Comparison of ENCODE assay signal across 9 cellular contexts in the genomic region with DNA sequence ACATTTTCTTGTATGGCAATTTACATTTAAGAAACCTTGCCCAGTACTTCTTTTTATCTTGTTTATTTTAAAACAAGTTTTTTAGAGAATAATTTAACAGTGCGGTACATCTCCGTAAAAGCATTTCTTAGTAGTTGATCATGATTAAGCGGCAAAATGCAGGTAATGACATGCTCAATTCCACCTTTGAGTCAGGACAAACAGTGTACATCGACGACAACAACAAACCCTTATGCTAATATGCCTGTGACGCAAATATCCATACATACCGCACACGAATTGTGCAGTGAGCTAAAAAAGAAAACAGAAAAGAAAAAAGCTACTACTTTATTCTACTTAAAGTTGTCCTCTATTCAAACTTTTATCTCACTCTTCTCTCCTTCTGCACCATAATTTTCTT. TPM values are rescaled to one million over a fixed set of nuclear protein-coding genes. Genes with fewer than 3 reads are reported as not detected.
DNase-seq lines count a peak whose midpoint lies in the region; ATAC-seq and TF ChIP-seq lines count a peak whose summit lies in the region.
"Had no signal": no experiment of that assay in that cellular context is flagged by ENCODE, and none has a peak within 500 bp of the region (broad histone marks: within the 10 kb centered on the region; RNA-seq: fewer than 3 reads in every experiment).

No MANE protein-coding gene starts in this region.

- peak overlapping the region; percentile 73; the same call in 1 of the 2 replicates for H4K91ac ChIP-seq in IMR-90 (ENCODE audit: insufficient read depth, low read depth, low read length)

- H3K4me1 ChIP-seq in IMR-90 (ENCODE audit: control insufficient read depth, insufficient read depth, low read length) (peaks cover 8% of the 10 kb centered on the region), subcutaneous abdominal adipose tissue (ENCODE audit: control insufficient read depth in 5 of 5, insufficient read depth in 5 of 5, low read length in 5 of 5) (peaks cover 0 to 45% (median 36%) of the 10 kb centered on the region in 5 donors)

- peak overlapping the region; percentile 99 for H3K4ac ChIP-seq in IMR-90 (ENCODE audit: low read depth, low read length)

- DNase-seq in IMR-90 = peak; percentile 25
- no peak for DNase-seq in brain microvascular endothelial cell
- no peak for DNase-seq in kidney epithelial cell (ENCODE audit: low read depth)
- no peak for DNase-seq in pons (ENCODE audit: low spot score)
- DNase-seq: NCI-H1436 had no signal

- no peak for TF ChIP-seq RAD21 in IMR-90 (IDR thresholded peaks at IDR 0.05; ENCODE audit: low read length)

- peaks cover 4% of the 10 kb centered on the region; the same call in 1 of the 2 replicates for H4K20me1 ChIP-seq in IMR-90 (ENCODE audit: insufficient read depth, low read length)

- H2BK20ac ChIP-seq in IMR-90 (ENCODE audit: low read depth, low read length) = peak overlapping the region; percentile 26; the same call in 1 of the 2 replicates

- H3K4me2 ChIP-seq in IMR-90 (ENCODE audit: low read depth, low read length) = peak overlapping the region; percentile 96

- H3K27ac ChIP-seq in IMR-90 (ENCODE audit: insufficient read depth, low read length) (peak overlapping the region; percentile 96), brain microvascular endothelial cell (peak overlapping the region; percentile 87), subcutaneous abdominal adipose tissue (ENCODE audit: low read depth, low read length) (peak overlapping the region; percentile 99)

- dilution Hi-C loops in IMR-90 (cut with HindIII; ENCODE audit: low sequenced_read_pairs, unreplicated experiment) = no loop called here

- H3K9me3 ChIP-seq in IMR-90 (ENCODE audit: control insufficient read depth, insufficient read depth, low read length) = no peaks in the 10 kb centered on the region
- no peaks in the 10 kb centered on the region for H3K9me3 ChIP-seq in subcutaneous abdominal adipose tissue (ENCODE audit: control insufficient read depth in 5 of 5, low read length in 5 of 5)

- H3K23ac ChIP-seq in IMR-90 (ENCODE audit: low read depth, low read length) = peak overlapping the region; percentile 95

- in situ Hi-C loops in IMR-90 (cut with MboI; ENCODE audit: low sequenced_read_pairs) = loop anchor here (25.0 kb wide), 1 partner anchor 586 kb away; no protein-coding TSS in a partner anchor
- in situ Hi-C loops in brain microvascular endothelial cell (cut with HindIII; ENCODE audit: low pct_ligation_motif_present, low sequenced_read_pairs) = no loop called here

- peak overlapping the region; percentile 3; the same call in 1 of the 2 replicates for H3K18ac ChIP-seq in IMR-90 (ENCODE audit: low read depth, low read length)

- H2AK9ac ChIP-seq in IMR-90 (replicated peaks; ENCODE audit: low read depth, low read length, poor library complexity) = peak overlapping the region; percentile 60

- POLR2A ChIA-PET in IMR-90 (lab: Charles Lee; ENCODE audit: unreplicated experiment) = interaction anchor here (0.5 kb wide), 1 partner anchor 108 kb away, joined by 3 read pairs; no protein-coding TSS in a partner anchor

- H3K14ac ChIP-seq in IMR-90 (replicated peaks; ENCODE audit: low read depth, low read length) = peak overlapping the region; percentile 70

- H4K8ac ChIP-seq in IMR-90 (ENCODE audit: low read depth in 2 of 2, low read length in 2 of 2) = peak overlapping the region; percentile 71 to 96

- peak overlapping the region; percentile 97 for H2BK5ac ChIP-seq in IMR-90 (ENCODE audit: low read depth, low read length, poor library complexity, severe bottlenecking)

- no peak for TF ChIP-seq CTCF in IMR-90 (conservative IDR thresholded peaks at IDR 0.05; ENCODE audit: low read depth, low read length)
- no peak for TF ChIP-seq CTCF in brain microvascular endothelial cell (IDR thresholded peaks at IDR 0.05; ENCODE audit: low read depth, low read length, missing control alignments)
- TF ChIP-seq CTCF in kidney epithelial cell (IDR thresholded peaks at IDR 0.05; ENCODE audit: insufficient read depth, low read length, poor library complexity, severe bottlenecking) = no peak

- peak overlapping the region; percentile 62 for H2AFZ ChIP-seq in IMR-90 (replicated peaks; ENCODE audit: low read length, poor library complexity)

- H3K36me3 ChIP-seq in IMR-90 (ENCODE audit: control insufficient read depth, insufficient read depth, low read length) (peaks cover 4% of the 10 kb centered on the region; the same call in 1 of the 2 replicates), brain microvascular endothelial cell (replicated peaks) (no peaks in the 10 kb centered on the region), kidney epithelial cell (ENCODE audit: control insufficient read depth, insufficient read depth, low read length) (no peaks in the 10 kb centered on the region), subcutaneous abdominal adipose tissue (ENCODE audit: control insufficient read depth in 5 of 5, insufficient read depth in 5 of 5, low read length in 5 of 5) (peaks cover 0 to 3% (median 0%) of the 10 kb centered on the region in 5 donors)

- ATAC-seq in IMR-90 (ENCODE audit: low read depth) (no peak), GM19324 (IDR thresholded peaks at IDR 0.05; ENCODE audit: low FRiP score, unreplicated experiment) (no peak), HG02623 (IDR thresholded peaks at IDR 0.05; ENCODE audit: unreplicated experiment) (no peak), GM21576 (IDR thresholded peaks at IDR 0.05; ENCODE audit: unreplicated experiment) (no peak)

- H2BK15ac ChIP-seq in IMR-90 (ENCODE audit: low read depth, low read length) = peak overlapping the region; percentile 40; the same call in 2 of the 3 replicates

- TF ChIP-seq POLR2A in IMR-90 (IDR thresholded peaks at IDR 0.05; ENCODE audit: low read depth, low read length) = no peak

- H3K9ac ChIP-seq in IMR-90 (ENCODE audit: low read depth, low read length) (peak overlapping the region; percentile 99; the same call in 1 of the 2 replicates), subcutaneous abdominal adipose tissue (ENCODE audit: low read length in 5 of 5) (peak overlapping the region in 4 of 5 donors; percentile 92 to 96 (median 94))

- peak overlapping the region; percentile 48; the same call in 1 of the 2 replicates for H3K56ac ChIP-seq in IMR-90 (ENCODE audit: extremely low read depth, insufficient read depth, low read length)

- no peak overlapping the region for H4K5ac ChIP-seq in IMR-90 (ENCODE audit: low read depth, low read length)

- H2AK5ac ChIP-seq in IMR-90 (ENCODE audit: low read depth, low read length) = peak overlapping the region; percentile 66; the same call in 1 of the 2 replicates

- H3K4me3 ChIP-seq in IMR-90 (ENCODE audit: insufficient read depth, low read depth, low read length) (peak overlapping the region; percentile 54), brain microvascular endothelial cell (ENCODE audit: low read depth, low read length) (peak overlapping the region; percentile 81), kidney epithelial cell (ENCODE audit: low read depth, low read length) (peak overlapping the region; percentile 74), subcutaneous abdominal adipose tissue (ENCODE audit: low read depth in 1 of 5, low read length in 5 of 5) (peak overlapping the region; percentile 85 to 94 (median 91))

- no TSS peak for BruUV-seq in IMR-90 (replicated peaks; lab: Mats Ljungman, UMichigan)

- peaks cover 19 to 59% of the 10 kb centered on the region in 2 experiments for H3K79me1 ChIP-seq in IMR-90 (ENCODE audit: low read depth in 1 of 2, low read length in 2 of 2)

- peak overlapping the region; percentile 93 for H2BK120ac ChIP-seq in IMR-90 (ENCODE audit: low read depth, low read length)

- no CpG with 5 or more reads among the region's 8 CpGs for WGBS in IMR-90 (ENCODE audit: extremely low coverage in 2 of 2, insufficient read length in 1 of 2), 2 experiments

- peaks cover 8% of the 10 kb centered on the region for H3K9me1 ChIP-seq in IMR-90 (ENCODE audit: insufficient read depth, low read length)

- intact Hi-C loops in IMR-90 (cut with micrococcal nuclease) = loop anchor here (5.0 kb wide), 2 partner anchors 154 to 326 kb away; no protein-coding TSS in a partner anchor

- H3K27me3 ChIP-seq in IMR-90 (ENCODE audit: control insufficient read depth, insufficient read depth, low read length) (no peaks in the 10 kb centered on the region), brain microvascular endothelial cell (replicated peaks) (no peaks in the 10 kb centered on the region), kidney epithelial cell (ENCODE audit: control insufficient read depth, insufficient read depth, low read length) (no peaks in the 10 kb centered on the region), subcutaneous abdominal adipose tissue (ENCODE audit: control insufficient read depth in 5 of 5, insufficient read depth in 4 of 5, low read length in 5 of 5) (no peaks in the 10 kb centered on the region)

- CTCF ChIA-PET in IMR-90 (lab: Yijun Ruan, JAX) = interaction anchor here (0.6 to 1.4 kb wide), 2 partner anchors 153 to 1512 kb away, joined by 4 to 5 read pairs; no protein-coding TSS in a partner anchor

TF ChIP-seq in IMR-90, 13 proteins besides CTCF, POLR2A, EP300 and RAD21 (continues in another document):
- no peak for TF ChIP-seq MXI1 (IDR thresholded peaks at IDR 0.05; ENCODE audit: borderline replicate concordance, low read depth, low read length)
- no peak for TF ChIP-seq RCOR1 (IDR thresholded peaks at IDR 0.05; ENCODE audit: insufficient replicate concordance, low read length)
- no peak for TF ChIP-seq MAFK (IDR thresholded peaks at IDR 0.05; ENCODE audit: low read depth, low read length)
- no peak for TF ChIP-seq NFE2L2 (IDR thresholded peaks at IDR 0.05; ENCODE audit: low read depth, low read length)
- TF ChIP-seq MAZ (IDR thresholded peaks at IDR 0.05; ENCODE audit: borderline replicate concordance, low read depth, low read length) = no peak
- TF ChIP-seq CEBPB (IDR thresholded peaks at IDR 0.05; ENCODE audit: low read depth, low read length) = no peak
- TF ChIP-seq, protein P1, sequence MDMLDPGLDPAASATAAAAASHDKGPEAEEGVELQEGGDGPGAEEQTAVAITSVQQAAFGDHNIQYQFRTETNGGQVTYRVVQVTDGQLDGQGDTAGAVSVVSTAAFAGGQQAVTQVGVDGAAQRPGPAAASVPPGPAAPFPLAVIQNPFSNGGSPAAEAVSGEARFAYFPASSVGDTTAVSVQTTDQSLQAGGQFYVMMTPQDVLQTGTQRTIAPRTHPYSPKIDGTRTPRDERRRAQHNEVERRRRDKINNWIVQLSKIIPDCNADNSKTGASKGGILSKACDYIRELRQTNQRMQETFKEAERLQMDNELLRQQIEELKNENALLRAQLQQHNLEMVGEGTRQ (IDR thresholded peaks at IDR 0.05; ENCODE audit: low read depth, low read length) = no peak
- TF ChIP-seq FOS (IDR thresholded peaks at IDR 0.05; ENCODE audit: low read depth, low read length) = no peak
- TF ChIP-seq SMC3 (IDR thresholded peaks at IDR 0.05; ENCODE audit: low read depth, low read length) = no peak
- TF ChIP-seq CHD1 (IDR thresholded peaks at IDR 0.05; ENCODE audit: low read depth, low read length) = no peak
- TF ChIP-seq BHLHE40 (IDR thresholded peaks at IDR 0.05; ENCODE audit: low read depth, low read length) = no peak

RNA-seq across cellular contexts. Expression of a gene that starts 1.9 kb away (rescaled TPM):
- total RNA-seq in IMR-90 (2012; rRNA removed) = 17.9 and 27.2 TPM in 2 replicates
- polyA plus RNA-seq in IMR-90 (2012; rRNA removed) = 2.3 and 2.5 TPM in 2 replicates
- 0.88 and 1.2 TPM in 2 replicates for polyA plus RNA-seq in IMR-90 (2012; cell fraction: cytosol; rRNA removed)
- polyA plus RNA-seq in IMR-90 (2012; cell fraction: nucleus; rRNA removed; ENCODE audit: low replicate concordance) = 1.3 and 5.5 TPM in 2 replicates
- total RNA-seq in kidney epithelial cell = 2.5 and 5.1 TPM in 2 replicates
